ENCODE assay signal across 13 cellular contexts in the genomic region with DNA sequence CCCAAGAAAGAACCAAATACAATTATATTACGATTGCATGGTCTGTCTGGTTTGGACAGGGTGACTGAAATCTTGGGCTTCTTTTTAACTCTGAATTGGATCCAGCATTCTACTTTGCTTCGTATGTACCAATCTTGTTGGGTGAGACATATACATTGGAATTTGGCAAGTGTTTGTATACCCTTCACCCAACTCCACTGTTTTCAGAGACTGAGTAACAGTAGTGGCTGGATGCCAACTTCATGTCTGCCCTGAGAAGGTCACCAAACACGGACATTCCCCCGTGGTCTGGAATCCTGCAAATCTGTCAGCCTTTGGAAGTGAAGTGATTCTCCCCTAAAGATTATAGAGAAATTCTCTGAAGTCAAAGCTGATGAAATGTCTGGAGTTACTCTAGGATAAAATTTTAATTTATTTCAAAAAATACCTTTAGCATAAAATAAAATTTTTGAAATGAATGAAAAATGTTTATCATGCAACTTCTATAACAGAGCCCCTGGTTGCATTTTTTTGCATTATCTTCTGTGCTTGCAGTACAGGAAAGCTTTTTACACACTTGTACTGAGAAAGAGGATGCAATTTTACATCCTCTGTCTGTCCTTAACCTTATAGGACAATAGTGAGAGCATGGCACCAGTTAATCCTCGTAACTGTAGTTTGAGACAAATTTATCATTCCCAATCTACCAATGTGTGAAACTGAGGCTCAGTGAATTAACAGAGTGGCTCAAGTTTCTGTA.
DNase-seq lines count a peak whose midpoint lies in the region; ATAC-seq, FAIRE-seq and TF ChIP-seq lines count a peak whose summit lies in the region.
"Had no signal": no experiment of that assay in that cellular context is flagged by ENCODE, and none has a peak within 500 bp of the region (broad histone marks: within the 10 kb centered on the region; RNA-seq: fewer than 3 reads in every experiment).

No MANE protein-coding gene starts in this region.

- CTCF ChIA-PET in HepG2 (lab: Yijun Ruan, JAX; ENCODE audit: low intra/inter-chr PET ratio, low total read pairs), result no interaction called here

- no peak for TF ChIP-seq RAD21 in HepG2 (CRISPR knock-in tag; IDR thresholded peaks at IDR 0.05)

- no TSS peak for BruUV-seq in HepG2 (replicated peaks; lab: Mats Ljungman, UMichigan)

- peak; percentile 63 for FAIRE-seq in HepG2 (lab: Jason Lieb, UNC)
- FAIRE-seq: colon had no signal

- TF ChIP-seq CTCF in HepG2 (CRISPR knock-in tag; IDR thresholded peaks at IDR 0.05) (no peak), right lobe of liver (IDR thresholded peaks at IDR 0.05) (no peak)

- H3K36me3 ChIP-seq in HepG2 (replicated peaks in 1 of 2; ENCODE audit: control insufficient read depth in 1 of 2, insufficient read depth in 2 of 2, low read length in 2 of 2) (no peaks in the 10 kb centered on the region; a peak in 2 of 5 replicates), right lobe of liver (no peaks in the 10 kb centered on the region)
- H3K36me3 ChIP-seq: BLaER1, tibial artery had no signal

- intact Hi-C loops in HepG2 (cut with micrococcal nuclease; ENCODE audit: unreplicated experiment), result loop anchor here (1.0 kb wide), 1 partner anchor 8 kb away; no protein-coding TSS in a partner anchor
- intact Hi-C loops in right lobe of liver (cut with DNase I), result no loop called here
- intact Hi-C loops in left ventricle myocardium superior (cut with micrococcal nuclease), result no loop called here

- H3K79me2 ChIP-seq in HepG2 (ENCODE audit: insufficient read depth, low read length), result no peaks in the 10 kb centered on the region

- H3K4me2 ChIP-seq in HepG2 (ENCODE audit: low read depth, low read length), result no peak overlapping the region; the same call in 1 of the 2 replicates
- H3K4me2 ChIP-seq: BLaER1 had no signal

- H3K4me1 ChIP-seq in HepG2 (ENCODE audit: insufficient read depth, low read length) (peaks cover 18% of the 10 kb centered on the region), right lobe of liver (no peaks in the 10 kb centered on the region)
- H3K4me1 ChIP-seq: BLaER1 had no signal

- H2AFZ ChIP-seq in HepG2 (ENCODE audit: low read length), result no peak overlapping the region

- TF ChIP-seq POLR2A in HepG2 (IDR thresholded peaks at IDR 0.05; ENCODE audit: insufficient read depth in 1 of 2, low read depth in 2 of 2, low read length in 2 of 2) (no peak), right lobe of liver (IDR thresholded peaks at IDR 0.05) (no peak)

- ATAC-seq in HepG2 (peak; percentile 99), right lobe of liver (no peak), left ventricle myocardium superior (peak; percentile 69)

- no peak overlapping the region for H3K4me3 ChIP-seq in HepG2 (replicated peaks in 1 of 3; ENCODE audit: insufficient read depth in 1 of 3, low read depth in 2 of 3, low read length in 3 of 3)
- H3K4me3 ChIP-seq in right lobe of liver, result no peak overlapping the region
- H3K4me3 ChIP-seq: BLaER1, tibial artery had no signal

- no peaks in the 10 kb centered on the region for H3K9me3 ChIP-seq in HepG2 (ENCODE audit: low read length)
- no peaks in the 10 kb centered on the region for H3K9me3 ChIP-seq in right lobe of liver
- H3K9me3 ChIP-seq: BLaER1, tibial artery had no signal

- POLR2A ChIA-PET in HepG2 (lab: Yijun Ruan, JAX), result no interaction called here

- H3K27ac ChIP-seq in HepG2 (ENCODE audit: extremely low read length, insufficient read depth, low read length), result peak overlapping the region; percentile 27
- H3K27ac ChIP-seq in right lobe of liver, result no peak overlapping the region
- H3K27ac ChIP-seq: BLaER1, tibial artery had no signal

- TF ChIP-seq EP300 in HepG2 (IDR thresholded peaks at IDR 0.05; ENCODE audit: low read depth in 2 of 2, low read length in 2 of 2) (peak in 1 of 2 experiments; percentile 46; a peak in 2 of 4 replicates), HepG2 (CRISPR knock-in tag; IDR thresholded peaks at IDR 0.05; ENCODE audit: borderline replicate concordance) (no peak; the same call in 1 of the 2 replicates)

- 28% methylated on average over 5 of the region's 5 CpGs for WGBS in HepG2 (ENCODE audit: low lambda C conversion rate)
- 31% methylated on average over 5 of the region's 5 CpGs for WGBS in right lobe of liver (ENCODE audit: insufficient coverage, low coverage, low lambda C conversion rate, missing lambda C conversion rate)

- no peaks in the 10 kb centered on the region for H4K20me1 ChIP-seq in HepG2 (ENCODE audit: insufficient read depth, low read length)
- H4K20me1 ChIP-seq: BLaER1 had no signal

- DNase-seq in HepG2 (ENCODE audit: low spot score) (peak; percentile 95), right lobe of liver (no peak), amniotic stem cell (lab: John Stamatoyannopoulos, UW) (peak; percentile 90), left ventricle myocardium superior (no peak), MV-4-11 (lab: John Stamatoyannopoulos, UW) (no peak), NCI-H82 (lab: John Stamatoyannopoulos, UW) (no peak), activated T-cell treated with anti-CD3 and anti-CD28 coated beads for 4 hours (no peak), mucosa of gallbladder (ENCODE audit: low spot score) (no peak)
- DNase-seq: NCI-H187 treated with DMSO at 0.1 percent for 48 hours; stimulated activated CD4-positive, alpha-beta T cell treated with anti-CD3 and anti-CD28 coated beads, Interleukin-4, amount 100 ng/mL, for 1 hour; tibial artery had no signal

- H3K9ac ChIP-seq in HepG2 (ENCODE audit: insufficient read depth, low read depth, low read length), result no peak overlapping the region
- H3K9ac ChIP-seq: BLaER1 had no signal

- H3K27me3 ChIP-seq in HepG2 (ENCODE audit: control insufficient read depth in 1 of 2, insufficient read depth in 2 of 2, low read length in 2 of 2) (no peaks in the 10 kb centered on the region), right lobe of liver (no peaks in the 10 kb centered on the region)
- H3K27me3 ChIP-seq: BLaER1, tibial artery had no signal

- in situ Hi-C loops in HepG2 (cut with HindIII; ENCODE audit: extremely low pct_ligation_motif_present, low pct_unique_long_range_greater_than_20kb), result no loop called here

TF ChIP-seq in HepG2, 621 proteins besides CTCF, POLR2A, EP300 and RAD21 (continues in another document):
- TF ChIP-seq ZNF550 (CRISPR knock-in tag; IDR thresholded peaks at IDR 0.05; ENCODE audit: borderline replicate concordance) (no peak), RFXAP (CRISPR knock-in tag; IDR thresholded peaks at IDR 0.05; ENCODE audit: borderline replicate concordance) (no peak), ZNF75D (CRISPR knock-in tag; IDR thresholded peaks at IDR 0.05; ENCODE audit: borderline replicate concordance) (no peak), ZNF451 (CRISPR knock-in tag; IDR thresholded peaks at IDR 0.05) (no peak), ZNF703 (CRISPR knock-in tag; IDR thresholded peaks at IDR 0.05; ENCODE audit: borderline replicate concordance) (no peak), ZNF496 (CRISPR knock-in tag; IDR thresholded peaks at IDR 0.05; ENCODE audit: insufficient replicate concordance) (no peak), RARA (CRISPR knock-in tag; IDR thresholded peaks at IDR 0.05) (no peak), ZHX2 (IDR thresholded peaks at IDR 0.05; ENCODE audit: low read depth) (no peak), ZHX2 (CRISPR knock-in tag; IDR thresholded peaks at IDR 0.05; ENCODE audit: borderline replicate concordance) (no peak), JUN (CRISPR knock-in tag; IDR thresholded peaks at IDR 0.05) (peak; percentile 51; the same call in 1 of the 2 replicates), GATAD2A (CRISPR knock-in tag; IDR thresholded peaks at IDR 0.05) (peak; percentile 56; the same call in 1 of the 2 replicates), ZNF629 (CRISPR knock-in tag; conservative IDR thresholded peaks at IDR 0.05) (no peak), CEBPG (CRISPR knock-in tag; IDR thresholded peaks at IDR 0.05) (peak; percentile 45; the same call in 1 of the 2 replicates), MIER2 (CRISPR knock-in tag; IDR thresholded peaks at IDR 0.05) (no peak), RFX3 (CRISPR knock-in tag; IDR thresholded peaks at IDR 0.05) (no peak), ZNF674 (CRISPR knock-in tag; IDR thresholded peaks at IDR 0.05; ENCODE audit: low read depth) (no peak), ISX (CRISPR knock-in tag; conservative IDR thresholded peaks at IDR 0.05) (no peak)

Comparison
In these comparisons a context has a peak if more than half of its experiments do, and no peak if none do; other contexts are left out.
1. ATAC-seq: peak in HepG2 (single experiment) and left ventricle myocardium superior (single experiment); none in right lobe of liver (0 of 4).
2. DNase-seq: peak in HepG2 (single experiment) and amniotic stem cell (single experiment); none in right lobe of liver (0 of 3), left ventricle myocardium superior (single experiment), MV-4-11 (single experiment), NCI-H82 (single experiment), activated T-cell treated with anti-CD3 and anti-CD28 coated beads for 4 hours (single experiment) and mucosa of gallbladder (single experiment).